Comparison of ENCODE assay signal across 10 cellular contexts in genomic region chr15:37056168-37056893, GRCh38. TPM values are rescaled to one million over a fixed set of nuclear protein-coding genes. Genes with fewer than 3 reads are reported as not detected.
DNase-seq lines count a peak whose midpoint lies in the region; ATAC-seq, FAIRE-seq and TF ChIP-seq lines count a peak whose summit lies in the region.
"Had no signal": no experiment of that assay in that cellular context is flagged by ENCODE, and none has a peak within 500 bp of the region (broad histone marks: within the 10 kb centered on the region; RNA-seq: fewer than 3 reads in every experiment).

No MANE protein-coding gene starts in this region.

- ATAC-seq in lung (ENCODE audit: insufficient read depth, low FRiP score), result no peak

- DNase-seq in NCI-H446 (lab: John Stamatoyannopoulos, UW) (peak; percentile 14 to 63), epithelial cell of prostate (ENCODE audit: low read depth, low spot score) (no peak), lung (ENCODE audit: low spot score) (peak; percentile 33), transverse colon (no peak), small intestine (no peak), hepatic stellate cell (ENCODE audit: low spot score) (no peak), SK-N-DZ (ENCODE audit: low spot score) (no peak)
- DNase-seq: Calu3 had no signal

- in situ Hi-C loops in transverse colon (cut with MboI; ENCODE audit: low pct_ligation_motif_present in 1 of 4, low pct_unique_long_range_greater_than_20kb in 1 of 4, low sequenced_read_pairs in 3 of 4), result no loop called here

- TF ChIP-seq EP300 in transverse colon (IDR thresholded peaks at IDR 0.05; ENCODE audit: low read depth), result no peak

- H3K9me3 ChIP-seq in lung (ENCODE audit: control insufficient read depth in 2 of 2, insufficient read depth in 1 of 2, low read length in 1 of 2) (no peaks in the 10 kb centered on the region), transverse colon (no peaks in the 10 kb centered on the region), small intestine (ENCODE audit: control insufficient read depth, low read depth) (no peaks in the 10 kb centered on the region)

- 70 to 82% methylated on average over 16 of the region's 16 CpGs for whole genome bisulfite sequencing in lung, 2 donors
- 74 to 84% methylated on average over 13 to 16 of the region's 16 CpGs for WGBS in transverse colon (ENCODE audit: low coverage in 1 of 2), 2 donors
- WGBS in small intestine, 3 donors, result 74 to 94% (median 92%) methylated on average over 16 of the region's 16 CpGs

- TF ChIP-seq CTCF in lung (IDR thresholded peaks at IDR 0.05; ENCODE audit: control extremely low read depth, extremely low read depth) (no peak), transverse colon (IDR thresholded peaks at IDR 0.05) (no peak)

- H3K4me1 ChIP-seq in lung (ENCODE audit: control insufficient read depth in 2 of 2, insufficient read depth in 2 of 2, low read length in 2 of 2) (peaks cover 5 to 39% of the 10 kb centered on the region in 2 donors), transverse colon (peaks cover 0 to 26% (median 1%) of the 10 kb centered on the region in 4 donors), small intestine (ENCODE audit: control insufficient read depth in 2 of 2, insufficient read depth in 1 of 2, low read depth in 1 of 2, low read length in 1 of 2) (no peaks in the 10 kb centered on the region)

- FAIRE-seq in small intestine (lab: Jason Lieb, UNC), result no peak
- FAIRE-seq: urothelium cell line had no signal

- no peaks in the 10 kb centered on the region for H3K27me3 ChIP-seq in lung (ENCODE audit: control insufficient read depth, insufficient read depth)
- no peaks in the 10 kb centered on the region for H3K27me3 ChIP-seq in transverse colon
- H3K27me3 ChIP-seq in small intestine (ENCODE audit: control insufficient read depth in 2 of 2, insufficient read depth in 2 of 2, low read length in 2 of 2), result no peaks in the 10 kb centered on the region

- no peak for TF ChIP-seq POLR2A in transverse colon (IDR thresholded peaks at IDR 0.05)

- H3K27ac ChIP-seq in epithelial cell of prostate, result peak overlapping the region; percentile 23
- H3K27ac ChIP-seq in lung (ENCODE audit: low read depth in 1 of 2, low read length in 1 of 2), result peak overlapping the region in 1 of 2 donors; percentile 96
- peak overlapping the region; percentile 11 to 62 (median 27) for H3K27ac ChIP-seq in transverse colon
- peak overlapping the region in 1 of 2 donors; percentile 18 for H3K27ac ChIP-seq in small intestine (ENCODE audit: low read depth in 1 of 2, low read length in 1 of 2)

- no peaks in the 10 kb centered on the region for H3K36me3 ChIP-seq in lung (ENCODE audit: control insufficient read depth in 2 of 2, insufficient read depth in 2 of 2, low read length in 2 of 2)
- no peaks in the 10 kb centered on the region for H3K36me3 ChIP-seq in transverse colon
- no peaks in the 10 kb centered on the region for H3K36me3 ChIP-seq in small intestine (ENCODE audit: control insufficient read depth in 2 of 2, insufficient read depth in 2 of 2, low read length in 2 of 2)

- intact Hi-C loops in transverse colon (cut with DNase I; ENCODE audit: low total_unique reads), result no loop called here

- H3K4me3 ChIP-seq in lung (no peak overlapping the region), transverse colon (no peak overlapping the region), small intestine (ENCODE audit: low read depth in 1 of 2, low read length in 2 of 2) (no peak overlapping the region)

RNA-seq across cellular contexts. Expression of gene MEIS2, which starts 44.0 kb away (rescaled TPM):
- 10 to 100 TPM; 18.9 to 47.5 TPM for total RNA-seq in lung
- polyA plus RNA-seq in lung, result 1 to 10 TPM; 5.6 to 8.4 TPM
- total RNA-seq in transverse colon, result 10 to 100 TPM; 16.5 to 43.4 (median 32.7) TPM
- 10 to 100 TPM in 2 of 3 donors, 1 to 10 TPM in 1; 8.7 to 13.2 (median 11.8) TPM for polyA plus RNA-seq in small intestine
- 133 and 168 TPM in 2 replicates for polyA plus RNA-seq in SK-N-DZ (2014; cell fraction: cytosol; rRNA removed)
- polyA plus RNA-seq in SK-N-DZ (2014; cell fraction: nucleus; rRNA removed), result 136 and 171 TPM in 2 replicates
- total RNA-seq: activated CD8-positive, alpha-beta memory T cell treated with anti-CD3 and anti-CD28 coated beads for 36 hours had no signal

Comparison
In these comparisons a context has a peak if more than half of its experiments do, and no peak if none do; other contexts are left out.
1. DNase-seq: peak in NCI-H446 (2 of 2) and lung (single experiment); none in epithelial cell of prostate (single experiment), transverse colon (single experiment), small intestine (single experiment), hepatic stellate cell (single experiment) and SK-N-DZ (single experiment).